1 cellular context compared by ENCODE assay signal in genomic region chr11:68463714-68464113, GRCh38.
TF ChIP-seq lines count a peak whose summit lies in the region.

No MANE protein-coding gene starts in this region.

TF ChIP-seq in GM23338, 12 proteins besides CTCF, POLR2A, EP300 and RAD21 (continued from another document):
- no peak for TF ChIP-seq ZNF462 (CRISPR knock-in tag; IDR thresholded peaks at IDR 0.05)
- no peak for TF ChIP-seq EZH2 (IDR thresholded peaks at IDR 0.05; ENCODE audit: low read depth, unreplicated experiment)
- TF ChIP-seq ZNF331 (CRISPR knock-in tag; IDR thresholded peaks at IDR 0.05; ENCODE audit: low read depth), result no peak
- no peak for TF ChIP-seq POLR2AphosphoS5 (IDR thresholded peaks at IDR 0.05; ENCODE audit: low read depth)
